Comparison of ENCODE assay signal across 19 cellular contexts in the genomic region with DNA sequence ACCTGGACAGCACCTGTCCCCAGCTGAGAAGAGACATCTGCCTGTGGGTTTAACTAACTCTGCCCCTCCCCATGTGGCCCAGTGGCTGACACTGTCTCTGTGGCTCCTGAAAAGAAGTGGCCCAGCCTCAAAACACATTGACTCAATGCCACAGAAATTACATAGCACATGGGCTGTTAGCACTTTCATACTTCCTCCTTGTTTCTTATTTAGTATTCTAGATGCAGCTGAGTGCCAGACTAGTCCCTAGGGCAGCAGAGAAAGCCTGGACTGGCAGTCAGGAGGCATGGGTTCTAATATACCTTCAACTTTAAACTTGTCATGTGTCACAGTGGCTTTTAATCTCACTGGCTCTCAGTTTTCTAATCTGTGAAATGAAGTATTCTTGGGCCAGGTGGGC.
"Had no signal": no experiment of that assay in that cellular context is flagged by ENCODE, and none has a peak within 500 bp of the region (broad histone marks: within the 10 kb centered on the region; RNA-seq: fewer than 3 reads in every experiment).

No MANE protein-coding gene starts in this region.

- DNase-seq: activated CD4-positive, alpha-beta T cell treated with anti-CD3 and anti-CD28 coated beads, Interleukin-2, amount 10 ng/mL, durations not matched to agents 24 days and 14 days; activated CD8-positive, alpha-beta memory T cell treated with anti-CD3 and anti-CD28 coated beads for 24 hours; activated naive CD4-positive, alpha-beta T cell treated with anti-CD3 and anti-CD28 coated beads for 36 hours; effector CD8-positive, alpha-beta T cell; heart right ventricle; islet precursor cell; mammary epithelial cell; nephron progenitor cell; right lobe of liver; stimulated activated CD4-positive, alpha-beta T cell treated with anti-CD3 and anti-CD28 coated beads, Interleukin-1b, Interleukin-23, amount 100 ng/mL, for 48 hours; stimulated activated naive CD8-positive, alpha-beta T cell treated with anti-CD3 and anti-CD28 coated beads, Interleukin-15, Interleukin-2, amounts not matched to agents 100 U/mL and 50 U/mL, for 24 hours had no signal

- H3K9me3 Mint-ChIP-seq: activated CD4-positive, alpha-beta T cell treated with anti-CD3 and anti-CD28 coated beads, Interleukin-2, amount 10 ng/mL, durations not matched to agents 24 days and 14 days; activated naive CD4-positive, alpha-beta T cell treated with anti-CD3 and anti-CD28 coated beads for 36 hours; nephron progenitor cell; type B pancreatic cell; WTC11 had no signal

- H3K9me3 ChIP-seq: heart right ventricle, prostate gland, right lobe of liver, suprapubic skin had no signal

- H3K4me3 Mint-ChIP-seq: activated CD4-positive, alpha-beta T cell treated with anti-CD3 and anti-CD28 coated beads, Interleukin-2, amount 10 ng/mL, durations not matched to agents 24 days and 14 days; activated naive CD4-positive, alpha-beta T cell treated with anti-CD3 and anti-CD28 coated beads for 36 hours; activated T-helper 17 cell treated with anti-CD3 and anti-CD28 coated beads, Interleukin-2, amount 50 U/mL, for 72 hours; nephron progenitor cell; type B pancreatic cell; WTC11 had no signal

- ATAC-seq: activated T-helper 17 cell treated with anti-CD3 and anti-CD28 coated beads, Interleukin-2, amount 50 U/mL, for 72 hours; left lobe of liver; right lobe of liver; stimulated activated naive CD8-positive, alpha-beta T cell treated with anti-CD3 and anti-CD28 coated beads, Interleukin-15, Interleukin-2, amounts not matched to agents 100 U/mL and 50 U/mL, for 24 hours; WTC11 had no signal

- H3K4me1 Mint-ChIP-seq: activated CD4-positive, alpha-beta T cell treated with anti-CD3 and anti-CD28 coated beads, Interleukin-2, amount 10 ng/mL, durations not matched to agents 24 days and 14 days; activated T-helper 17 cell treated with anti-CD3 and anti-CD28 coated beads, Interleukin-2, amount 50 U/mL, for 72 hours; WTC11 had no signal

- H3K4me1 ChIP-seq: prostate gland had no signal

- FAIRE-seq: frontal cortex had no signal

- H3K4me3 ChIP-seq: coronary artery, heart right ventricle, prostate gland, right lobe of liver, suprapubic skin had no signal

- H3K27ac ChIP-seq: coronary artery, heart right ventricle, prostate gland, right lobe of liver, suprapubic skin had no signal

- H3K36me3 ChIP-seq: heart right ventricle, prostate gland, right lobe of liver, suprapubic skin had no signal

- H3K27me3 Mint-ChIP-seq: activated CD4-positive, alpha-beta T cell treated with anti-CD3 and anti-CD28 coated beads, Interleukin-2, amount 10 ng/mL, durations not matched to agents 24 days and 14 days; activated T-helper 17 cell treated with anti-CD3 and anti-CD28 coated beads, Interleukin-2, amount 50 U/mL, for 72 hours had no signal

- H3K27ac Mint-ChIP-seq: activated CD4-positive, alpha-beta T cell treated with anti-CD3 and anti-CD28 coated beads, Interleukin-2, amount 10 ng/mL, durations not matched to agents 24 days and 14 days; activated naive CD4-positive, alpha-beta T cell treated with anti-CD3 and anti-CD28 coated beads for 36 hours; activated T-helper 17 cell treated with anti-CD3 and anti-CD28 coated beads, Interleukin-2, amount 50 U/mL, for 72 hours; type B pancreatic cell; WTC11 had no signal

- H3K27me3 ChIP-seq: heart right ventricle, right lobe of liver, suprapubic skin had no signal

- H3K36me3 Mint-ChIP-seq: type B pancreatic cell, WTC11 had no signal
